13 cellular contexts compared by ENCODE assay signal in genomic region chr1:112507336-112507735, GRCh38. TPM values are rescaled to one million over a fixed set of nuclear protein-coding genes. Genes with fewer than 3 reads are reported as not detected.
DNase-seq lines count a peak whose midpoint lies in the region; ATAC-seq and TF ChIP-seq lines count a peak whose summit lies in the region.
"Had no signal": no experiment of that assay in that cellular context is flagged by ENCODE, and none has a peak within 500 bp of the region (broad histone marks: within the 10 kb centered on the region; RNA-seq: fewer than 3 reads in every experiment).

No MANE protein-coding gene starts in this region.

- POLR2A ChIA-PET in A673 (lab: Charles Lee; ENCODE audit: low non-redundant PET): no interaction called here
- POLR2A ChIA-PET in activated CD8-positive, alpha-beta T cell treated with anti-CD3 and anti-CD28 coated beads, Interleukin-2, amount 10 ng/mL, durations not matched to agents 7 days and 5 days (lab: Charles Lee): no interaction called here

- no peaks in the 10 kb centered on the region for H3K36me3 Mint-ChIP-seq in activated CD8-positive, alpha-beta T cell treated with anti-CD3 and anti-CD28 coated beads, Interleukin-2, amount 10 ng/mL, durations not matched to agents 7 days and 5 days (ENCODE audit: low read depth)

- no peaks in the 10 kb centered on the region for H3K9me3 ChIP-seq in A673 (ENCODE audit: low read depth, low read length, poor library complexity, severe bottlenecking)
- H3K9me3 ChIP-seq in ES-I3 (ENCODE audit: control insufficient read depth, insufficient read depth, low read length): no peaks in the 10 kb centered on the region
- H3K9me3 ChIP-seq in iPS-20b (ENCODE audit: insufficient read depth, low read depth, low read length): no peaks in the 10 kb centered on the region
- H3K9me3 ChIP-seq: BE2C, lower lobe of right lung, stomach had no signal

- BruUV-seq in A673 (replicated peaks; lab: Mats Ljungman, UMichigan): no TSS peak

- H3K9ac ChIP-seq in ES-I3 (ENCODE audit: low read depth, low read length) (peak overlapping the region; percentile 69; the same call in 1 of the 2 replicates), iPS-20b (ENCODE audit: low read depth, low read length) (no peak overlapping the region)

- CTCF ChIA-PET in A673 (lab: Charles Lee): no interaction called here
- CTCF ChIA-PET in activated CD8-positive, alpha-beta T cell treated with anti-CD3 and anti-CD28 coated beads, Interleukin-2, amount 10 ng/mL, durations not matched to agents 7 days and 5 days (lab: Charles Lee): no interaction called here

- no peak overlapping the region for H3K27ac ChIP-seq in A673 (ENCODE audit: low read depth, low read length, poor library complexity, severe bottlenecking)
- no peak overlapping the region for H3K27ac ChIP-seq in iPS-20b (ENCODE audit: low read length)
- H3K27ac ChIP-seq: lower lobe of right lung had no signal

- no peak for DNase-seq in A673 (ENCODE audit: low spot score)
- no peak for DNase-seq in activated CD8-positive, alpha-beta T cell treated with anti-CD3 and anti-CD28 coated beads, Interleukin-2, amount 10 ng/mL, durations not matched to agents 7 days and 5 days
- DNase-seq in NCI-H510A treated with DMSO at 0.1 percent for 48 hours (lab: John Stamatoyannopoulos, UW): no peak
- DNase-seq in NCI-H146 treated with DMSO at 0.1 percent for 48 hours (lab: John Stamatoyannopoulos, UW; ENCODE audit: unreplicated experiment): no peak
- no peak for DNase-seq in DMS79 (lab: John Stamatoyannopoulos, UW)
- no peak for DNase-seq in NCI-H2171 (lab: John Stamatoyannopoulos, UW)
- DNase-seq: BE2C, lower lobe of right lung, NCI-H510A, stomach had no signal

- no peaks in the 10 kb centered on the region for H3K9me3 Mint-ChIP-seq in activated CD8-positive, alpha-beta T cell treated with anti-CD3 and anti-CD28 coated beads, Interleukin-2, amount 10 ng/mL, durations not matched to agents 7 days and 5 days (ENCODE audit: insufficient read depth)

- intact Hi-C loops in A673 (cut with micrococcal nuclease; ENCODE audit: unreplicated experiment): no loop called here

- peak overlapping the region; percentile 50 for H3K4me3 ChIP-seq in A673 (ENCODE audit: low read depth, low read length, poor library complexity, severe bottlenecking)
- H3K4me3 ChIP-seq in iPS-20b (ENCODE audit: low read length): peak overlapping the region; percentile 81

- H3K4me3 Mint-ChIP-seq in activated CD8-positive, alpha-beta T cell treated with anti-CD3 and anti-CD28 coated beads, Interleukin-2, amount 10 ng/mL, durations not matched to agents 7 days and 5 days: peak overlapping the region; percentile 67

- H3K27me3 Mint-ChIP-seq in activated CD8-positive, alpha-beta T cell treated with anti-CD3 and anti-CD28 coated beads, Interleukin-2, amount 10 ng/mL, durations not matched to agents 7 days and 5 days (ENCODE audit: low read depth): peaks cover 54% of the 10 kb centered on the region

- peaks cover 12% of the 10 kb centered on the region for H3K4me1 Mint-ChIP-seq in activated CD8-positive, alpha-beta T cell treated with anti-CD3 and anti-CD28 coated beads, Interleukin-2, amount 10 ng/mL, durations not matched to agents 7 days and 5 days (ENCODE audit: low read depth)

- H3K4me1 ChIP-seq in A673 (ENCODE audit: insufficient read depth, low read length, poor library complexity, severe bottlenecking) (peaks cover 10% of the 10 kb centered on the region), ES-I3 (ENCODE audit: insufficient read depth, low read length) (peaks cover 25% of the 10 kb centered on the region), iPS-20b (ENCODE audit: insufficient read depth, low read length) (peaks cover 7% of the 10 kb centered on the region; the same call in 1 of the 2 replicates)

- ATAC-seq in activated CD8-positive, alpha-beta T cell treated with anti-CD3 and anti-CD28 coated beads, Interleukin-2, amount 10 ng/mL, durations not matched to agents 7 days and 5 days: no peak

- no peak overlapping the region for H3K27ac Mint-ChIP-seq in activated CD8-positive, alpha-beta T cell treated with anti-CD3 and anti-CD28 coated beads, Interleukin-2, amount 10 ng/mL, durations not matched to agents 7 days and 5 days

- TF ChIP-seq CTCF in A673 (conservative IDR thresholded peaks at IDR 0.05; ENCODE audit: low read depth, low read length): no peak

- H3K27me3 ChIP-seq in A673 (replicated peaks; ENCODE audit: insufficient read depth, low read depth, low read length, poor library complexity) (peaks cover 19% of the 10 kb centered on the region), iPS-20b (ENCODE audit: insufficient read depth, low read length) (peaks cover 100% of the 10 kb centered on the region)

- no peaks in the 10 kb centered on the region for H3K36me3 ChIP-seq in A673 (ENCODE audit: insufficient read depth, low read length, poor library complexity, severe bottlenecking)
- H3K36me3 ChIP-seq in ES-I3 (ENCODE audit: insufficient read depth, low read length): no peaks in the 10 kb centered on the region
- no peaks in the 10 kb centered on the region for H3K36me3 ChIP-seq in iPS-20b (ENCODE audit: insufficient read depth, low read depth, low read length)
- H3K36me3 ChIP-seq: BE2C, lower lobe of right lung, stomach had no signal

RNA-seq across cellular contexts. Expression of gene WNT2B, which starts 1.4 kb away (rescaled TPM):
- 0.32 and 0.52 TPM in 2 replicates for total RNA-seq in A673 (2021)
- total RNA-seq in activated CD8-positive, alpha-beta T cell treated with anti-CD3 and anti-CD28 coated beads, Interleukin-2, amount 10 ng/mL, durations not matched to agents 7 days and 5 days: not detected
- total RNA-seq: activated CD8-positive, alpha-beta memory T cell treated with anti-CD3 and anti-CD28 coated beads for 36 hours had no signal
